8 cellular contexts compared by ENCODE assay signal in genomic region chr14:76962303-76962660, GRCh38.
A peak's percentile ranks its signal among the peaks of the same experiment; 100 is the strongest.
DNase-seq lines count a peak whose midpoint lies in the region; ATAC-seq, FAIRE-seq and TF ChIP-seq lines count a peak whose summit lies in the region.

No MANE protein-coding gene starts in this region.

- H3K27ac ChIP-seq in astrocyte (ENCODE audit: low read depth, low read length) (peak overlapping the region; percentile 54), liver (ENCODE audit: low read depth in 1 of 2, low read length in 2 of 2) (peak overlapping the region; percentile 90 to 95), testis (peak overlapping the region; percentile 80 to 87)

- H3K9ac ChIP-seq in astrocyte (ENCODE audit: low read length) = peak overlapping the region; percentile 53
- H3K9ac ChIP-seq in liver (ENCODE audit: low read depth in 1 of 2, low read length in 2 of 2) = peak overlapping the region; percentile 1 to 67

- peaks cover 45% of the 10 kb centered on the region for H3K4me1 ChIP-seq in astrocyte (ENCODE audit: insufficient read depth, low read length)
- H3K4me1 ChIP-seq in liver (ENCODE audit: control insufficient read depth in 4 of 4, insufficient read depth in 4 of 4, low read length in 3 of 4) = peaks cover 0 to 16% (median 11%) of the 10 kb centered on the region in 4 donors
- H3K4me1 ChIP-seq in testis = peaks cover 20% of the 10 kb centered on the region

- H3K4me3 ChIP-seq in astrocyte (ENCODE audit: insufficient read depth, low read depth, low read length) (peak overlapping the region; percentile 47), liver (ENCODE audit: low read depth in 1 of 3, low read length in 3 of 3) (peak overlapping the region; percentile 19 to 45 (median 25)), testis (peak overlapping the region; percentile 45 to 61)

- peak overlapping the region; percentile 86 for H3K4me3 Mint-ChIP-seq in T-helper 2 cell treated with Interferon-gamma antibody and Interleukin-4, amounts not matched to agents 5 μg/mL and 100 μg/mL, for 36 hours
- peak overlapping the region; percentile 82 for H3K4me3 Mint-ChIP-seq in astrocyte (ENCODE audit: unreplicated experiment)

- H3K36me3 Mint-ChIP-seq in T-helper 2 cell treated with Interferon-gamma antibody and Interleukin-4, amounts not matched to agents 5 μg/mL and 100 μg/mL, for 36 hours (ENCODE audit: low read depth) = no peaks in the 10 kb centered on the region
- H3K36me3 Mint-ChIP-seq in astrocyte (ENCODE audit: low read depth, unreplicated experiment) = peaks cover 15% of the 10 kb centered on the region

- peaks cover 71% of the 10 kb centered on the region for H3K4me1 Mint-ChIP-seq in T-helper 2 cell treated with Interferon-gamma antibody and Interleukin-4, amounts not matched to agents 5 μg/mL and 100 μg/mL, for 36 hours (ENCODE audit: low read depth)
- H3K4me1 Mint-ChIP-seq in astrocyte (ENCODE audit: low read depth, unreplicated experiment) = peaks cover 35% of the 10 kb centered on the region

- FAIRE-seq in astrocyte (lab: Jason Lieb, UNC) = no peak

- peaks cover 39% of the 10 kb centered on the region for H3K79me2 ChIP-seq in astrocyte (ENCODE audit: insufficient read depth, low read length)

- H3K27me3 Mint-ChIP-seq in T-helper 2 cell treated with Interferon-gamma antibody and Interleukin-4, amounts not matched to agents 5 μg/mL and 100 μg/mL, for 36 hours (ENCODE audit: low read depth) = peaks cover 4% of the 10 kb centered on the region
- H3K27me3 Mint-ChIP-seq in astrocyte (ENCODE audit: low read depth, unreplicated experiment) = peaks cover 5% of the 10 kb centered on the region

- H3K27ac Mint-ChIP-seq in T-helper 2 cell treated with Interferon-gamma antibody and Interleukin-4, amounts not matched to agents 5 μg/mL and 100 μg/mL, for 36 hours = peak overlapping the region; percentile 96
- peak overlapping the region; percentile 81 for H3K27ac Mint-ChIP-seq in astrocyte (ENCODE audit: unreplicated experiment)

- H3K9me3 Mint-ChIP-seq in T-helper 2 cell treated with Interferon-gamma antibody and Interleukin-4, amounts not matched to agents 5 μg/mL and 100 μg/mL, for 36 hours = no peaks in the 10 kb centered on the region
- no peaks in the 10 kb centered on the region for H3K9me3 Mint-ChIP-seq in astrocyte (ENCODE audit: unreplicated experiment)

- TF ChIP-seq RAD21 in liver (IDR thresholded peaks at IDR 0.05) = no peak

- intact Hi-C loops in testis (cut with DNase I; ENCODE audit: low total_unique reads) = no loop called here

- TF ChIP-seq POLR2A in testis (IDR thresholded peaks at IDR 0.05) = no peak

- H3K9me3 ChIP-seq in astrocyte (ENCODE audit: insufficient read depth, low read depth, low read length) (no peaks in the 10 kb centered on the region), liver (ENCODE audit: control insufficient read depth in 4 of 4, low read length in 3 of 4) (no peaks in the 10 kb centered on the region), testis (no peaks in the 10 kb centered on the region)

- no peak for DNase-seq in T-helper 2 cell treated with Interferon-gamma antibody and Interleukin-4, amounts not matched to agents 5 μg/mL and 100 μg/mL, for 36 hours (ENCODE audit: low spot score)
- DNase-seq in T-helper 2 cell = no peak
- DNase-seq in astrocyte (ENCODE audit: low read depth) = no peak
- DNase-seq in testis = no peak
- DNase-seq in NCI-H1436 treated with DMSO at 0.1 percent for 48 hours (lab: John Stamatoyannopoulos, UW) = no peak

- H3K4me2 ChIP-seq in astrocyte (ENCODE audit: low read length) = peak overlapping the region; percentile 84

- TF ChIP-seq CTCF in astrocyte (IDR thresholded peaks at IDR 0.05; ENCODE audit: insufficient read depth, low read depth, low read length) (no peak), liver (IDR thresholded peaks at IDR 0.05; ENCODE audit: low read depth, low read length, missing input control) (no peak), testis (IDR thresholded peaks at IDR 0.05) (no peak)

- H2AFZ ChIP-seq in astrocyte (ENCODE audit: low read depth, low read length) = no peak overlapping the region

- ATAC-seq in HG02798 (IDR thresholded peaks at IDR 0.05; ENCODE audit: poor library complexity, unreplicated experiment) (no peak), GM21737 (IDR thresholded peaks at IDR 0.05; ENCODE audit: unreplicated experiment) (no peak)

- 87% methylated on average over 1 of the region's 1 CpG for WGBS in liver
- 82 to 95% methylated on average over 1 of the region's 1 CpG for WGBS in testis, 2 donors

- no peaks in the 10 kb centered on the region for H3K27me3 ChIP-seq in astrocyte (ENCODE audit: insufficient read depth, low read length)
- H3K27me3 ChIP-seq in liver (ENCODE audit: control insufficient read depth in 4 of 4, insufficient read depth in 4 of 4, low read length in 3 of 4) = no peaks in the 10 kb centered on the region
- no peaks in the 10 kb centered on the region for H3K27me3 ChIP-seq in testis

- peaks cover 2% of the 10 kb centered on the region for H3K36me3 ChIP-seq in astrocyte (ENCODE audit: insufficient read depth, low read length)
- no peaks in the 10 kb centered on the region for H3K36me3 ChIP-seq in liver (ENCODE audit: control insufficient read depth in 4 of 4, insufficient read depth in 3 of 4, low read depth in 1 of 4, low read length in 3 of 4)
- no peaks in the 10 kb centered on the region for H3K36me3 ChIP-seq in testis (ENCODE audit: low read depth, missing control alignments)

- H4K20me1 ChIP-seq in astrocyte (ENCODE audit: insufficient read depth, low read length) = peaks cover 4% of the 10 kb centered on the region

TF ChIP-seq in liver, 16 proteins besides CTCF, POLR2A, EP300 and RAD21:
- TF ChIP-seq SP1 (IDR thresholded peaks at IDR 0.05) = no peak
- no peak for TF ChIP-seq RXRA (IDR thresholded peaks at IDR 0.05)
- no peak for TF ChIP-seq MAX (IDR thresholded peaks at IDR 0.05)
- TF ChIP-seq EGR1 (IDR thresholded peaks at IDR 0.05; ENCODE audit: low read depth in 2 of 2) = no peak
- TF ChIP-seq ATF3 (IDR thresholded peaks at IDR 0.05) = no peak
- TF ChIP-seq GABPA (IDR thresholded peaks at IDR 0.05 in 1 of 2, conservative IDR thresholded peaks at IDR 0.05 in 1 of 2) = no peak
- TF ChIP-seq FOXA2 (IDR thresholded peaks at IDR 0.05) = no peak
